In the genomic region with DNA sequence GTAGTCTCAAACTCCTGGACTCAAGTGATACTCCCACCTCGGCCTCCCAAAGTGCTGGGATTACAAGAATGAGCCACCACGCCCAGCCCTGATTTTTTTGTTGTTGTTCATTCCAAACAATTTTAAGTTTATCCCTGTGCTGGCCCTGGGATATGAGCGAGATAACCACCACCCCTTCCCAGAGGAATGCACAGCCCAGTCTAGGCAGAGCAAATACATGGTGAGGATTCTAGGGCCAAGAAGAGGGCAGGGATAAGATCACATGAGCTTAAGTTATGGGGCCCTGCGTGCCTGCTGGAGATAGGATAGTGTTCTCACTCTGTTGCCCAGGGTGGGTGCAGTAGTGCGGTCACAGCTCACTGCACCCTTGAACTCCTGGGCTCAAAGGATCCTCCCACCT, we compare ENCODE assay signal across 14 cellular contexts. TPM values are rescaled to one million over a fixed set of nuclear protein-coding genes. Genes with fewer than 3 reads are reported as not detected.
"Had no signal": no experiment of that assay in that cellular context is flagged by ENCODE, and none has a peak within 500 bp of the region (broad histone marks: within the 10 kb centered on the region; RNA-seq: fewer than 3 reads in every experiment).

No MANE protein-coding gene starts in this region.

- ATAC-seq: pancreas; stimulated activated effector memory CD8-positive, alpha-beta T cell treated with anti-CD3 and anti-CD28 coated beads, Interleukin-12 subunit alpha, Interleukin-12 subunit beta, amount 100 ng/mL, for 72 hours had no signal

- H3K27me3 ChIP-seq: dorsolateral prefrontal cortex, pancreas, sigmoid colon had no signal

- H3K27ac ChIP-seq: cardiac muscle cell, dorsolateral prefrontal cortex, neural progenitor cell, pancreas, sigmoid colon, VCaP had no signal

- H2AFZ ChIP-seq: neural progenitor cell had no signal

- H3K36me3 ChIP-seq: cardiac muscle cell, neural progenitor cell, pancreas, sigmoid colon had no signal

- H3K9me3 ChIP-seq: pancreas, sigmoid colon had no signal

- H3K4me2 ChIP-seq: neural progenitor cell had no signal

- H3K9ac ChIP-seq: neural progenitor cell had no signal

- H3K4me1 ChIP-seq: pancreas had no signal

- H3K4me3 ChIP-seq: cardiac muscle cell, dorsolateral prefrontal cortex, neural progenitor cell, pancreas, sigmoid colon had no signal

- DNase-seq: activated CD4-positive, alpha-beta T cell treated with anti-CD3 and anti-CD28 coated beads, Interleukin-2, amount 50 U/mL, for 48 hours; activated naive CD4-positive, alpha-beta T cell treated with anti-CD3 and anti-CD28 coated beads, Interleukin-2, amount 10 ng/mL, durations not matched to agents 7 days and 5 days; activated T-cell treated with anti-CD3 and anti-CD28 coated beads, Interleukin-2, amount 50 U/mL, for 1 hour; dorsolateral prefrontal cortex; endodermal cell; immature natural killer cell; pancreas; sigmoid colon; stimulated activated CD4-positive, alpha-beta T cell treated with anti-CD3 and anti-CD28 coated beads, Interleukin-12 subunit alpha, Interleukin-12 subunit beta, amount 100 ng/mL, for 4 hours; stimulated activated CD4-positive, alpha-beta T cell treated with anti-CD3 and anti-CD28 coated beads, Interleukin-2, amount 100 ng/mL, for 24 hours had no signal

RNA-seq across cellular contexts. Expression of a gene that starts 29.1 kb away (rescaled TPM):
- polyA plus RNA-seq: immature natural killer cell had no signal
